27 cellular contexts compared by ENCODE assay signal in genomic region chr1:168264296-168264695, GRCh38.
"Had no signal": no experiment of that assay in that cellular context is flagged by ENCODE, and none has a peak within 500 bp of the region (broad histone marks: within the 10 kb centered on the region; RNA-seq: fewer than 3 reads in every experiment).

No MANE protein-coding gene starts in this region.

- DNase-seq: dermis blood vessel endothelial cell; dorsolateral prefrontal cortex; effector CD4-positive, alpha-beta T cell; effector memory CD4-positive, alpha-beta T cell; erythroblast; esophagus squamous epithelium; foreskin fibroblast; foreskin melanocyte; gastrocnemius medialis; glutamatergic neuron; head of caudate nucleus; heart right ventricle; hippocampal formation; left cardiac atrium; left lung; left ventricle myocardium superior; lower lobe of right lung; mesenchymal stem cell; mucosa of descending colon; naive B cell; naive thymus-derived CD8-positive, alpha-beta T cell had no signal

- H3K27ac ChIP-seq: coronary artery, dorsolateral prefrontal cortex, epithelial cell of prostate, esophagus squamous epithelium, gastrocnemius medialis, heart right ventricle, left lung, lower lobe of right lung had no signal

- H3K36me3 ChIP-seq: gastrocnemius medialis had no signal

- H3K4me3 ChIP-seq: coronary artery, dorsolateral prefrontal cortex, esophagus squamous epithelium, gastrocnemius medialis, heart right ventricle, left lung, lower lobe of right lung, mucosa of descending colon had no signal

- H3K9me3 ChIP-seq: esophagus squamous epithelium, gastrocnemius medialis, heart right ventricle, left lung, lower lobe of right lung, mucosa of descending colon had no signal

- ATAC-seq: esophagus mucosa; gastrocnemius medialis; heart right ventricle; left cardiac atrium; left lung; left ventricle myocardium superior; lower lobe of right lung; mucosa of descending colon; naive thymus-derived CD8-positive, alpha-beta T cell had no signal

- H3K27me3 ChIP-seq: dorsolateral prefrontal cortex, esophagus squamous epithelium, gastrocnemius medialis, heart right ventricle, left lung had no signal

- FAIRE-seq: colon, islet of Langerhans, keratinocyte had no signal
